ENCODE assay signal across 11 cellular contexts in the genomic region with DNA sequence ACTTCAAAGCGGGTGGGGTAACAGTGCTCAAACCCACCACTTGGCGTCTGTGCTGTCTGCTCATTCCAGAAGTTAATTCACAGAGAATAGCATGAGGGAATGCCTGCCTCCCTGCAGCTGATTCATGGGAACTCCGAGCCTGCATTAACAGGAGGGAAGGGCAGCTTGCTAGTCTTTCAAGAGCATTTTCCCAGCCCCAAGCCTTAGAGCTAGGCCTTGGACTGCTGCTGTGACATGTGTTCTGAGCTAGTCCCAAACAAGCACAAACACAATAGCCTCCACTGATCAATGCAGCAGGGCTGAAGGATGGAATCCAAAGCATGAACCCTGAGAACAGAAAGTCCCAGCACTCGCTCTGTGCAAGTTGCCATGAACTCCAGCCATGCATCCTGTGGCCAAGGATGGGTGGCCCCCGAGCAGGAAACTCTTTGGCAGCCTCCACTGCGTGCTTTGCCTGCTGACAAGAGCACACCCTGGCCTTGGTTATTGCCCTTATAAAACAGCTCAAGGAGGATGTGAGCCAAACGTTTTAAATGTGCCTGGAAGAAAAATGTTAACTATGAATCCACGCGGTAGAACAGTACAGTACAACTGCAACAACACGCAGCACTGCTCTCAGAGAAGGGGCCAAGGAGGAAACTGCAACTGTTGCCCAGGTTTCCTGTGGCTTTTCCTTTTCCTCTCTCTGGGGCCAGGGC.
DNase-seq lines count a peak whose midpoint lies in the region; ATAC-seq lines count a peak whose summit lies in the region.
"Had no signal": no experiment of that assay in that cellular context is flagged by ENCODE, and none has a peak within 500 bp of the region (broad histone marks: within the 10 kb centered on the region; RNA-seq: fewer than 3 reads in every experiment).

No MANE protein-coding gene starts in this region.

- H3K4me3 Mint-ChIP-seq in activated naive CD4-positive, alpha-beta T cell treated with anti-CD3 and anti-CD28 coated beads, Interleukin-2, amount 10 ng/mL, durations not matched to agents 7 days and 5 days: no peak overlapping the region
- no peak overlapping the region for H3K4me3 Mint-ChIP-seq in stimulated activated naive CD8-positive, alpha-beta T cell treated with anti-CD3 and anti-CD28 coated beads, Interleukin-15, amount 100 ng/mL, for 72 hours

- no peaks in the 10 kb centered on the region for H3K4me1 Mint-ChIP-seq in activated naive CD4-positive, alpha-beta T cell treated with anti-CD3 and anti-CD28 coated beads, Interleukin-2, amount 10 ng/mL, durations not matched to agents 7 days and 5 days
- H3K4me1 Mint-ChIP-seq in stimulated activated naive CD8-positive, alpha-beta T cell treated with anti-CD3 and anti-CD28 coated beads, Interleukin-15, amount 100 ng/mL, for 72 hours: no peaks in the 10 kb centered on the region

- H3K27ac ChIP-seq in caudate nucleus (ENCODE audit: low read depth, low read length): peak overlapping the region; percentile 80

- H3K36me3 Mint-ChIP-seq in activated naive CD4-positive, alpha-beta T cell treated with anti-CD3 and anti-CD28 coated beads, Interleukin-2, amount 10 ng/mL, durations not matched to agents 7 days and 5 days: no peaks in the 10 kb centered on the region

- peak; percentile 98 for ATAC-seq in sciatic nerve
- no peak for ATAC-seq in stimulated activated naive CD8-positive, alpha-beta T cell treated with anti-CD3 and anti-CD28 coated beads, Interleukin-15, amount 100 ng/mL, for 72 hours
- ATAC-seq in GM21825 (IDR thresholded peaks at IDR 0.05; ENCODE audit: unreplicated experiment): no peak
- ATAC-seq: GM12878 had no signal

- H3K9me3 Mint-ChIP-seq in activated naive CD4-positive, alpha-beta T cell treated with anti-CD3 and anti-CD28 coated beads, Interleukin-2, amount 10 ng/mL, durations not matched to agents 7 days and 5 days: peaks cover 4% of the 10 kb centered on the region
- H3K9me3 Mint-ChIP-seq in stimulated activated naive CD8-positive, alpha-beta T cell treated with anti-CD3 and anti-CD28 coated beads, Interleukin-15, amount 100 ng/mL, for 72 hours: peaks cover 13 to 29% of the 10 kb centered on the region in 2 donors

- DNase-seq in GM04503 (ENCODE audit: low read depth) (peak; percentile 89), caudate nucleus (lab: John Stamatoyannopoulos, UW) (peak in 55 of 61 donors; percentile 10 to 86 (median 53)), iPS-NIHi7 (ENCODE audit: extremely low spot score) (peak; percentile 26), sciatic nerve (ENCODE audit: low spot score) (peak; percentile 82)
- DNase-seq in activated CD4-positive, CD25-positive, alpha-beta regulatory T cell treated with anti-CD3 and anti-CD28 coated beads, Interleukin-2, amount 50 U/mL, for 72 hours: no peak
- no peak for DNase-seq in activated naive CD4-positive, alpha-beta T cell treated with anti-CD3 and anti-CD28 coated beads, Interleukin-2, amount 10 ng/mL, durations not matched to agents 7 days and 5 days
- no peak for DNase-seq in stimulated activated naive CD8-positive, alpha-beta T cell treated with anti-CD3 and anti-CD28 coated beads, Interleukin-15, amount 100 ng/mL, for 72 hours
- DNase-seq: activated naive CD4-positive, alpha-beta T cell treated with anti-CD3 and anti-CD28 coated beads, Interleukin-2, amount 50 U/mL, for 16 hours; NCI-H1436 had no signal

- intact Hi-C loops in sciatic nerve (cut with DNase I): no loop called here

- no peaks in the 10 kb centered on the region for H3K27me3 Mint-ChIP-seq in activated naive CD4-positive, alpha-beta T cell treated with anti-CD3 and anti-CD28 coated beads, Interleukin-2, amount 10 ng/mL, durations not matched to agents 7 days and 5 days
- H3K27me3 Mint-ChIP-seq in stimulated activated naive CD8-positive, alpha-beta T cell treated with anti-CD3 and anti-CD28 coated beads, Interleukin-15, amount 100 ng/mL, for 72 hours: no peaks in the 10 kb centered on the region

- no peak overlapping the region for H3K27ac Mint-ChIP-seq in activated naive CD4-positive, alpha-beta T cell treated with anti-CD3 and anti-CD28 coated beads, Interleukin-2, amount 10 ng/mL, durations not matched to agents 7 days and 5 days
- H3K27ac Mint-ChIP-seq in stimulated activated naive CD8-positive, alpha-beta T cell treated with anti-CD3 and anti-CD28 coated beads, Interleukin-15, amount 100 ng/mL, for 72 hours: no peak overlapping the region

- CTCF ChIA-PET in activated naive CD4-positive, alpha-beta T cell treated with anti-CD3 and anti-CD28 coated beads, Interleukin-2, amount 10 ng/mL, durations not matched to agents 7 days and 5 days (lab: Charles Lee): no interaction called here

Comparison
In these comparisons a context has a peak if more than half of its experiments do, and no peak if none do; other contexts are left out.
1. DNase-seq: peak in GM04503 (single experiment), caudate nucleus (55 of 61), iPS-NIHi7 (single experiment) and sciatic nerve (single experiment); none in activated CD4-positive, CD25-positive, alpha-beta regulatory T cell treated with anti-CD3 and anti-CD28 coated beads, Interleukin-2, amount 50 U/mL, for 72 hours (single experiment), activated naive CD4-positive, alpha-beta T cell treated with anti-CD3 and anti-CD28 coated beads, Interleukin-2, amount 10 ng/mL, durations not matched to agents 7 days and 5 days (single experiment) and stimulated activated naive CD8-positive, alpha-beta T cell treated with anti-CD3 and anti-CD28 coated beads, Interleukin-15, amount 100 ng/mL, for 72 hours (0 of 2).